In genomic region chr12:132761911-132762583, GRCh38 we compare ENCODE assay signal across 8 cellular contexts. TPM values are rescaled to one million over a fixed set of nuclear protein-coding genes. Genes with fewer than 3 reads are reported as not detected.
DNase-seq lines count a peak whose midpoint lies in the region; ATAC-seq, FAIRE-seq and TF ChIP-seq lines count a peak whose summit lies in the region.

No MANE protein-coding gene starts in this region.

- no TSS peak for BruUV-seq in A673 (replicated peaks; lab: Mats Ljungman, UMichigan)

- intact Hi-C loops in A673 (cut with micrococcal nuclease; ENCODE audit: unreplicated experiment): no loop called here

- H3K4me1 ChIP-seq in A673 (ENCODE audit: insufficient read depth, low read length, poor library complexity, severe bottlenecking): peaks cover 15% of the 10 kb centered on the region
- peaks cover 14% of the 10 kb centered on the region for H3K4me1 ChIP-seq in keratinocyte (ENCODE audit: control insufficient read depth, extremely low read depth, insufficient read depth, low read length)

- H3K27ac ChIP-seq in A673 (ENCODE audit: low read depth, low read length, poor library complexity, severe bottlenecking): peak overlapping the region; percentile 96
- H3K27ac ChIP-seq in caudate nucleus (ENCODE audit: low read depth, low read length): peak overlapping the region; percentile 90
- peak overlapping the region; percentile 83 for H3K27ac ChIP-seq in keratinocyte (ENCODE audit: control insufficient read depth, insufficient read depth, low read length)

- H3K9me1 ChIP-seq in keratinocyte (ENCODE audit: control insufficient read depth, extremely low read depth, insufficient read depth, low read length): no peaks in the 10 kb centered on the region

- dilution Hi-C loops in keratinocyte (cut with MboI; ENCODE audit: extremely low pct_ligation_motif_present, low sequenced_read_pairs): no loop called here

- no peak for FAIRE-seq in keratinocyte (lab: Jason Lieb, UNC)

- H4K20me1 ChIP-seq in keratinocyte (ENCODE audit: control insufficient read depth, extremely low read depth, insufficient read depth, low read length): peaks cover 16% of the 10 kb centered on the region

- H3K9me3 ChIP-seq in A673 (ENCODE audit: low read depth, low read length, poor library complexity, severe bottlenecking): no peaks in the 10 kb centered on the region
- H3K9me3 ChIP-seq in keratinocyte (ENCODE audit: control insufficient read depth, low read depth, low read length): no peaks in the 10 kb centered on the region

- no peak; the same call in 1 of the 2 replicates for TF ChIP-seq CTCF in A673 (conservative IDR thresholded peaks at IDR 0.05; ENCODE audit: low read depth, low read length)
- peak in 2 of 3 experiments; percentile 26 to 43 for TF ChIP-seq CTCF in keratinocyte (optimal IDR thresholded peaks at IDR 0.05 in 1 of 3, IDR thresholded peaks at IDR 0.05 in 1 of 3, conservative IDR thresholded peaks at IDR 0.05 in 1 of 3; ENCODE audit: extremely low read depth in 1 of 3, insufficient read depth in 2 of 3, low read length in 3 of 3)

- peak overlapping the region; percentile 82 for H3K4me2 ChIP-seq in keratinocyte (ENCODE audit: control insufficient read depth, extremely low read depth, insufficient read depth, low read depth, low read length)

- H3K27me3 ChIP-seq in A673 (replicated peaks; ENCODE audit: insufficient read depth, low read depth, low read length, poor library complexity) (no peaks in the 10 kb centered on the region), keratinocyte (ENCODE audit: control insufficient read depth, extremely low read depth, insufficient read depth, low read length) (no peaks in the 10 kb centered on the region)

- POLR2A ChIA-PET in A673 (lab: Charles Lee; ENCODE audit: low non-redundant PET): no interaction called here

- H3K4me3 ChIP-seq in A673 (ENCODE audit: low read depth, low read length, poor library complexity, severe bottlenecking) (peak overlapping the region; percentile 63), keratinocyte (ENCODE audit: control insufficient read depth in 2 of 3, extremely low read depth in 1 of 3, insufficient read depth in 2 of 3, low read depth in 1 of 3, low read length in 3 of 3) (peak overlapping the region; percentile 62 to 81 (median 66))

- peak overlapping the region; percentile 68 for H2AFZ ChIP-seq in keratinocyte (ENCODE audit: control insufficient read depth, low read length)

- H3K9ac ChIP-seq in keratinocyte (ENCODE audit: control insufficient read depth, extremely low read depth, insufficient read depth, low read length): peak overlapping the region; percentile 100

- peak; percentile 46 for ATAC-seq in GM18517 (IDR thresholded peaks at IDR 0.05; ENCODE audit: unreplicated experiment)
- ATAC-seq in HG03039 (IDR thresholded peaks at IDR 0.05; ENCODE audit: unreplicated experiment): peak; percentile 66

- DNase-seq in A673 (ENCODE audit: low spot score): peak; percentile 94
- DNase-seq in NCI-H2196 (lab: John Stamatoyannopoulos, UW; ENCODE audit: unreplicated experiment): peak; percentile 89
- DNase-seq in activated CD4-positive, CD25-positive, alpha-beta regulatory T cell (lab: John Stamatoyannopoulos, UW): peak; percentile 64 to 85 (median 78)
- DNase-seq in caudate nucleus (lab: John Stamatoyannopoulos, UW): peak in 56 of 61 donors; percentile 19 to 88 (median 69)
- peak; percentile 28 for DNase-seq in keratinocyte (ENCODE audit: low read depth, low spot score)
- peak; percentile 86 for DNase-seq in stimulated activated CD4-positive, alpha-beta T cell treated with anti-CD3 and anti-CD28 coated beads, Interleukin-12 subunit alpha, Interleukin-12 subunit beta, amount 100 ng/mL, for 4 hours

- peaks cover 45% of the 10 kb centered on the region for H3K79me2 ChIP-seq in keratinocyte (ENCODE audit: control insufficient read depth, insufficient read depth, low read length)

- CTCF ChIA-PET in A673 (lab: Charles Lee): no interaction called here

- H3K36me3 ChIP-seq in A673 (ENCODE audit: insufficient read depth, low read length, poor library complexity, severe bottlenecking) (peaks cover 10% of the 10 kb centered on the region), keratinocyte (ENCODE audit: control insufficient read depth in 2 of 2, extremely low read depth in 1 of 2, insufficient read depth in 2 of 2, low read length in 2 of 2) (peaks cover 6 to 9% of the 10 kb centered on the region in 2 experiments)

RNA-seq across cellular contexts. Expression of gene ANKLE2, which starts 0.4 kb away (rescaled TPM):
- total RNA-seq in A673 (2021): 103 and 107 TPM in 2 replicates
- polyA plus RNA-seq in keratinocyte: 98.4 to 137 TPM (median 109 TPM) in 3 replicates
- polyA plus RNA-seq in keratinocyte (2011; ENCODE audit: low read depth): 121 TPM
- polyA plus RNA-seq in keratinocyte (2011; cell fraction: cytosol; rRNA removed): 61.9 and 72.3 TPM in 2 replicates
- polyA plus RNA-seq in keratinocyte (2011; cell fraction: nucleus; rRNA removed): 431 and 478 TPM in 2 replicates
- polyA plus RNA-seq in keratinocyte (2012; ENCODE audit: low replicate concordance): 67.5 and 71.2 TPM in 2 replicates
- 233 to 656 TPM (median 286 TPM) in 3 replicates for polyA minus RNA-seq in keratinocyte
- polyA minus RNA-seq in keratinocyte (2011; cell fraction: cytosol; rRNA and poly(A)+ RNA removed): 70.8 TPM
- polyA minus RNA-seq in keratinocyte (2011; cell fraction: nucleus; rRNA and poly(A)+ RNA removed): 219 and 273 TPM in 2 replicates

RNA-seq across cellular contexts. Expression of gene PGAM5, which starts 51.4 kb away (rescaled TPM):
- total RNA-seq in A673 (2021): 108 and 121 TPM in 2 replicates
- polyA plus RNA-seq in keratinocyte: 31.5 to 42.3 TPM (median 39.1 TPM) in 3 replicates
- polyA plus RNA-seq in keratinocyte (2011; ENCODE audit: low read depth): 14.1 TPM
- polyA plus RNA-seq in keratinocyte (2011; cell fraction: cytosol; rRNA removed): 32.2 and 48.2 TPM in 2 replicates
- polyA plus RNA-seq in keratinocyte (2011; cell fraction: nucleus; rRNA removed): 19.2 and 26.8 TPM in 2 replicates
- polyA plus RNA-seq in keratinocyte (2012; ENCODE audit: low replicate concordance): 36.5 and 52.3 TPM in 2 replicates
- 78.1 to 127 TPM (median 111 TPM) in 3 replicates for polyA minus RNA-seq in keratinocyte
- 106 TPM for polyA minus RNA-seq in keratinocyte (2011; cell fraction: cytosol; rRNA and poly(A)+ RNA removed)
- 18.7 and 23.3 TPM in 2 replicates for polyA minus RNA-seq in keratinocyte (2011; cell fraction: nucleus; rRNA and poly(A)+ RNA removed)

Comparison
In these comparisons a context has a peak if more than half of its experiments do, and no peak if none do; other contexts are left out.
1. Peak in every context shown above with its lines: DNase-seq, ATAC-seq, H3K4me3 ChIP-seq and H3K27ac ChIP-seq.
2. DNase-seq: peak in every context shown above with its lines; median percentile 94 in A673; 89 in NCI-H2196; 86 in stimulated activated CD4-positive, alpha-beta T cell treated with anti-CD3 and anti-CD28 coated beads, Interleukin-12 subunit alpha, Interleukin-12 subunit beta, amount 100 ng/mL, for 4 hours; 78 in activated CD4-positive, CD25-positive, alpha-beta regulatory T cell; 69 in caudate nucleus; 28 in keratinocyte.